Comparison of ENCODE assay signal across 1 cellular context in the genomic region with DNA sequence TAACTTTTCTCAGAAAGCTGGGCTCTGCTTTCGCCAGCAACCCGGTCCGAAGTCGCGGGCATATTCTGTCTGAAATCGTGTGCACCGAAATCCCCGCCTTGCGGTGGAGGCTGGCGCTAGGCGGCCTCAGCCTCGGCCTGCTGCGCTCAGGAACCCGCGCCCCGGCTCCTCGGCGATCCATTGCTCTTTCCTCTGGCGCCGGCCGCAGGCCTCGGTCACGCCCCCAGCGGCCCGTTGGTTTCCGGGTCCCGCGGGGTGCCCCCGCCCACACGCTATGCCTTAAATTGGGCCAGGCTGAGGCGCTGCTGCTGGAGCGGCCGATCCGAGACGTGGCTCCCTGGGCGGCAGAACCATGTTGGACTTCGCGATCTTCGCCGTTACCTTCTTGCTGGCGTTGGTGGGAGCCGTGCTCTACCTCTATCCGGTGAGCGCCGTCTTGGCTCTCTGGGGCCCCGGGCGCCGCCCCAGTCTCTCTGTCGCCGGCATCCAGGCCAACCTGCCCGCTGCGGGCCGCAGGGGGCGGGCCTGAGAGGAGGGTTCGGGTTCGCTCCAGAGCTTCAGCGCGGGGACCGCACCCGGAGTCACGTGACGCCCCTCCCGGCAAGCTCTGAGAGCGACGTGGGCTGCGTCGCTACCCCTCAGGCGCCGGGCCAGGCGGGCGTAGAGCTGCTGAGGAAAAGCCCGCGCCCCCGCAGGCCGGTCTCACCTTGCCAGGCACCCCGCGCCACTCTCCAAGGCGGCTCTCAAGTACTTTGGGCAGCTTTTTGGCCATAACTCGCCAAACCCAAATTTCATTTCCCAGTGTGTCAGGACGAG.
TF ChIP-seq lines count a peak whose summit lies in the region.

A gene with protein sequence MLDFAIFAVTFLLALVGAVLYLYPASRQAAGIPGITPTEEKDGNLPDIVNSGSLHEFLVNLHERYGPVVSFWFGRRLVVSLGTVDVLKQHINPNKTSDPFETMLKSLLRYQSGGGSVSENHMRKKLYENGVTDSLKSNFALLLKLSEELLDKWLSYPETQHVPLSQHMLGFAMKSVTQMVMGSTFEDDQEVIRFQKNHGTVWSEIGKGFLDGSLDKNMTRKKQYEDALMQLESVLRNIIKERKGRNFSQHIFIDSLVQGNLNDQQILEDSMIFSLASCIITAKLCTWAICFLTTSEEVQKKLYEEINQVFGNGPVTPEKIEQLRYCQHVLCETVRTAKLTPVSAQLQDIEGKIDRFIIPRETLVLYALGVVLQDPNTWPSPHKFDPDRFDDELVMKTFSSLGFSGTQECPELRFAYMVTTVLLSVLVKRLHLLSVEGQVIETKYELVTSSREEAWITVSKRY (plus strand): TSS at position 308 of the 816 bp plus-strand sequence. CDS start 45 bp downstream, at position 353.

TF ChIP-seq in K562, 482 proteins besides CTCF, POLR2A, EP300 and RAD21 (continued from another document and continues in another):
- TF ChIP-seq, protein P1, sequence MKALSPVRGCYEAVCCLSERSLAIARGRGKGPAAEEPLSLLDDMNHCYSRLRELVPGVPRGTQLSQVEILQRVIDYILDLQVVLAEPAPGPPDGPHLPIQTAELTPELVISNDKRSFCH (CRISPR knock-in tag; IDR thresholded peaks at IDR 0.05), result no peak
- TF ChIP-seq, protein P1 (tag; IDR thresholded peaks at IDR 0.05), result 0 out of 2 replicates have a peak, but pooled peaks have one; percentile 31
- peak; percentile 65 for TF ChIP-seq HCFC1 (IDR thresholded peaks at IDR 0.05; ENCODE audit: low read depth, low read length)
- no peak for TF ChIP-seq SMARCA5 (IDR thresholded peaks at IDR 0.05)
- TF ChIP-seq SETDB1 (IDR thresholded peaks at IDR 0.05; ENCODE audit: low read length), result no peak
- no peak for TF ChIP-seq DACH1 (IDR thresholded peaks at IDR 0.05; ENCODE audit: partially characterized antibody)
- no peak for TF ChIP-seq MEF2A (IDR thresholded peaks at IDR 0.05; ENCODE audit: control insufficient read depth, low read depth, low read length)
- no peak for TF ChIP-seq ZBTB8A (IDR thresholded peaks at IDR 0.05; ENCODE audit: partially characterized antibody)
- TF ChIP-seq CBFB (CRISPR knock-in tag; IDR thresholded peaks at IDR 0.05), result 0 out of 2 replicates have a peak, but pooled peaks have one; percentile 33
- TF ChIP-seq, protein P2, sequence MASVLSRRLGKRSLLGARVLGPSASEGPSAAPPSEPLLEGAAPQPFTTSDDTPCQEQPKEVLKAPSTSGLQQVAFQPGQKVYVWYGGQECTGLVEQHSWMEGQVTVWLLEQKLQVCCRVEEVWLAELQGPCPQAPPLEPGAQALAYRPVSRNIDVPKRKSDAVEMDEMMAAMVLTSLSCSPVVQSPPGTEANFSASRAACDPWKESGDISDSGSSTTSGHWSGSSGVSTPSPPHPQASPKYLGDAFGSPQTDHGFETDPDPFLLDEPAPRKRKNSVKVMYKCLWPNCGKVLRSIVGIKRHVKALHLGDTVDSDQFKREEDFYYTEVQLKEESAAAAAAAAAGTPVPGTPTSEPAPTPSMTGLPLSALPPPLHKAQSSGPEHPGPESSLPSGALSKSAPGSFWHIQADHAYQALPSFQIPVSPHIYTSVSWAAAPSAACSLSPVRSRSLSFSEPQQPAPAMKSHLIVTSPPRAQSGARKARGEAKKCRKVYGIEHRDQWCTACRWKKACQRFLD (CRISPR knock-in tag; IDR thresholded peaks at IDR 0.05), result peak; percentile 84; the same call in 1 of the 2 replicates
- TF ChIP-seq, protein P3, sequence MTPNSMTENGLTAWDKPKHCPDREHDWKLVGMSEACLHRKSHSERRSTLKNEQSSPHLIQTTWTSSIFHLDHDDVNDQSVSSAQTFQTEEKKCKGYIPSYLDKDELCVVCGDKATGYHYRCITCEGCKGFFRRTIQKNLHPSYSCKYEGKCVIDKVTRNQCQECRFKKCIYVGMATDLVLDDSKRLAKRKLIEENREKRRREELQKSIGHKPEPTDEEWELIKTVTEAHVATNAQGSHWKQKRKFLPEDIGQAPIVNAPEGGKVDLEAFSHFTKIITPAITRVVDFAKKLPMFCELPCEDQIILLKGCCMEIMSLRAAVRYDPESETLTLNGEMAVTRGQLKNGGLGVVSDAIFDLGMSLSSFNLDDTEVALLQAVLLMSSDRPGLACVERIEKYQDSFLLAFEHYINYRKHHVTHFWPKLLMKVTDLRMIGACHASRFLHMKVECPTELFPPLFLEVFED (CRISPR knock-in tag; conservative IDR thresholded peaks at IDR 0.05), result no peak
- TF ChIP-seq ZNF586 (CRISPR knock-in tag; conservative IDR thresholded peaks at IDR 0.05), result no peak
- TF ChIP-seq, protein P4, sequence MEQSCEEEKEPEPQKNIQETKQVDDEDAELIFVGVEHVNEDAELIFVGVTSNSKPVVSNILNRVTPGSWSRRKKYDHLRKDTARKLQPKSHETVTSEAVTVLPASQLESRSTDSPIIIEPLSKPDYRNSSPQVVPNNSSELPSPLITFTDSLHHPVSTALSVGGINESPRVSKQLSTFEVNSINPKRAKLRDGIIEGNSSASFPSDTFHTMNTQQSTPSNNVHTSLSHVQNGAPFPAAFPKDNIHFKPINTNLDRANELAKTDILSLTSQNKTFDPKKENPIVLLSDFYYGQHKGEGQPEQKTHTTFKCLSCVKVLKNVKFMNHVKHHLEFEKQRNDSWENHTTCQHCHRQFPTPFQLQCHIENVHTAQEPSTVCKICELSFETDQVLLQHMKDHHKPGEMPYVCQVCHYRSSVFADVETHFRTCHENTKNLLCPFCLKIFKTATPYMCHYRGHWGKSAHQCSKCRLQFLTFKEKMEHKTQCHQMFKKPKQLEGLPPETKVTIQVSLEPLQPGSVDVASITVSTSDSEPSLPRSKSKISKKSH (CRISPR knock-in tag; IDR thresholded peaks at IDR 0.05), result no peak
- no peak for TF ChIP-seq DMBX1 (CRISPR knock-in tag; IDR thresholded peaks at IDR 0.05; ENCODE audit: borderline replicate concordance)
- TF ChIP-seq GTF2E2 (tag; IDR thresholded peaks at IDR 0.05), result peak; percentile 60; the same call in 1 of the 2 replicates
- TF ChIP-seq HNRNPH1 (optimal IDR thresholded peaks at IDR 0.05; ENCODE audit: low read depth, low read length), result no peak
- peak; percentile 76 for TF ChIP-seq GABPA (tag; conservative IDR thresholded peaks at IDR 0.05; ENCODE audit: low read depth)
- TF ChIP-seq KLF1 (tag; IDR thresholded peaks at IDR 0.05), result peak; percentile 53; the same call in 1 of the 2 replicates
- no peak for TF ChIP-seq ILK (tag; IDR thresholded peaks at IDR 0.05; ENCODE audit: borderline replicate concordance, low read depth)
- TF ChIP-seq EGR1 (conservative IDR thresholded peaks at IDR 0.05), result peak; percentile 73
- no peak for TF ChIP-seq ZNF311 (CRISPR knock-in tag; IDR thresholded peaks at IDR 0.05)
- TF ChIP-seq ZNF445 (CRISPR knock-in tag; IDR thresholded peaks at IDR 0.05; ENCODE audit: low read depth), result no peak
- TF ChIP-seq RBM25 (IDR thresholded peaks at IDR 0.05; ENCODE audit: low read depth, low read length, severe bottlenecking), result peak; percentile 68
- no peak for TF ChIP-seq EHMT2 (IDR thresholded peaks at IDR 0.05)
- no peak for TF ChIP-seq SRSF9 (IDR thresholded peaks at IDR 0.05; ENCODE audit: borderline replicate concordance, low read depth, low read length)
- peak; percentile 43 for TF ChIP-seq PML (IDR thresholded peaks at IDR 0.05; ENCODE audit: low read length)
- no peak for TF ChIP-seq SRSF1 (IDR thresholded peaks at IDR 0.05; ENCODE audit: low read depth, low read length)
- TF ChIP-seq, protein P5, sequence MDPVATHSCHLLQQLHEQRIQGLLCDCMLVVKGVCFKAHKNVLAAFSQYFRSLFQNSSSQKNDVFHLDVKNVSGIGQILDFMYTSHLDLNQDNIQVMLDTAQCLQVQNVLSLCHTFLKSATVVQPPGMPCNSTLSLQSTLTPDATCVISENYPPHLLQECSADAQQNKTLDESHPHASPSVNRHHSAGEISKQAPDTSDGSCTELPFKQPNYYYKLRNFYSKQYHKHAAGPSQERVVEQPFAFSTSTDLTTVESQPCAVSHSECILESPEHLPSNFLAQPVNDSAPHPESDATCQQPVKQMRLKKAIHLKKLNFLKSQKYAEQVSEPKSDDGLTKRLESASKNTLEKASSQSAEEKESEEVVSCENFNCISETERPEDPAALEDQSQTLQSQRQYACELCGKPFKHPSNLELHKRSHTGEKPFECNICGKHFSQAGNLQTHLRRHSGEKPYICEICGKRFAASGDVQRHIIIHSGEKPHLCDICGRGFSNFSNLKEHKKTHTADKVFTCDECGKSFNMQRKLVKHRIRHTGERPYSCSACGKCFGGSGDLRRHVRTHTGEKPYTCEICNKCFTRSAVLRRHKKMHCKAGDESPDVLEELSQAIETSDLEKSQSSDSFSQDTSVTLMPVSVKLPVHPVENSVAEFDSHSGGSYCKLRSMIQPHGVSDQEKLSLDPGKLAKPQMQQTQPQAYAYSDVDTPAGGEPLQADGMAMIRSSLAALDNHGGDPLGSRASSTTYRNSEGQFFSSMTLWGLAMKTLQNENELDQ (CRISPR knock-in tag; IDR thresholded peaks at IDR 0.05; ENCODE audit: borderline replicate concordance), result no peak
- TF ChIP-seq NONO (IDR thresholded peaks at IDR 0.05; ENCODE audit: low read depth in 2 of 2, low read length in 1 of 2), result peak in 1 of 2 experiments; percentile 68; a peak in 2 of 4 replicates
- no peak for TF ChIP-seq ARID3A (IDR thresholded peaks at IDR 0.05; ENCODE audit: borderline replicate concordance, low read depth, low read length)
- TF ChIP-seq, protein P6, sequence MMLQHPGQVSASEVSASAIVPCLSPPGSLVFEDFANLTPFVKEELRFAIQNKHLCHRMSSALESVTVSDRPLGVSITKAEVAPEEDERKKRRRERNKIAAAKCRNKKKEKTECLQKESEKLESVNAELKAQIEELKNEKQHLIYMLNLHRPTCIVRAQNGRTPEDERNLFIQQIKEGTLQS (IDR thresholded peaks at IDR 0.05), result no peak
- TF ChIP-seq, protein P6 (CRISPR knock-in tag; conservative IDR thresholded peaks at IDR 0.05), result peak; percentile 69; the same call in 1 of the 2 replicates
- no peak for TF ChIP-seq IRF9 (tag; IDR thresholded peaks at IDR 0.05)
- no peak for TF ChIP-seq BDP1 (IDR thresholded peaks at IDR 0.05; ENCODE audit: insufficient read depth, insufficient read length)
- TF ChIP-seq POU5F1 (IDR thresholded peaks at IDR 0.05; ENCODE audit: borderline replicate concordance, low read depth, low read length, partially characterized antibody), result no peak
- peak; percentile 67; the same call in 1 of the 2 replicates for TF ChIP-seq FOXM1 (IDR thresholded peaks at IDR 0.05; ENCODE audit: low read depth)
- no peak for TF ChIP-seq FOXM1 (CRISPR knock-in tag; IDR thresholded peaks at IDR 0.05; ENCODE audit: low read depth)
- no peak for TF ChIP-seq FOS (IDR thresholded peaks at IDR 0.05; ENCODE audit: extremely low read depth, insufficient read length)
- TF ChIP-seq ZNF184 (CRISPR knock-in tag; IDR thresholded peaks at IDR 0.05), result no peak
- TF ChIP-seq, protein P7, sequence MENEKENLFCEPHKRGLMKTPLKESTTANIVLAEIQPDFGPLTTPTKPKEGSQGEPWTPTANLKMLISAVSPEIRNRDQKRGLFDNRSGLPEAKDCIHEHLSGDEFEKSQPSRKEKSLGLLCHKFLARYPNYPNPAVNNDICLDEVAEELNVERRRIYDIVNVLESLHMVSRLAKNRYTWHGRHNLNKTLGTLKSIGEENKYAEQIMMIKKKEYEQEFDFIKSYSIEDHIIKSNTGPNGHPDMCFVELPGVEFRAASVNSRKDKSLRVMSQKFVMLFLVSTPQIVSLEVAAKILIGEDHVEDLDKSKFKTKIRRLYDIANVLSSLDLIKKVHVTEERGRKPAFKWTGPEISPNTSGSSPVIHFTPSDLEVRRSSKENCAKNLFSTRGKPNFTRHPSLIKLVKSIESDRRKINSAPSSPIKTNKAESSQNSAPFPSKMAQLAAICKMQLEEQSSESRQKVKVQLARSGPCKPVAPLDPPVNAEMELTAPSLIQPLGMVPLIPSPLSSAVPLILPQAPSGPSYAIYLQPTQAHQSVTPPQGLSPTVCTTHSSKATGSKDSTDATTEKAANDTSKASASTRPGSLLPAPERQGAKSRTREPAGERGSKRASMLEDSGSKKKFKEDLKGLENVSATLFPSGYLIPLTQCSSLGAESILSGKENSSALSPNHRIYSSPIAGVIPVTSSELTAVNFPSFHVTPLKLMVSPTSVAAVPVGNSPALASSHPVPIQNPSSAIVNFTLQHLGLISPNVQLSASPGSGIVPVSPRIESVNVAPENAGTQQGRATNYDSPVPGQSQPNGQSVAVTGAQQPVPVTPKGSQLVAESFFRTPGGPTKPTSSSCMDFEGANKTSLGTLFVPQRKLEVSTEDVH (IDR thresholded peaks at IDR 0.05; ENCODE audit: low read depth, partially characterized antibody), result peak; percentile 71
- peak; percentile 80; the same call in 1 of the 2 replicates for TF ChIP-seq GABPB1 (CRISPR knock-in tag; IDR thresholded peaks at IDR 0.05)
- 0 out of 2 replicates have a peak, but pooled peaks have one; percentile 22 for TF ChIP-seq MYNN (IDR thresholded peaks at IDR 0.05)
- no peak for TF ChIP-seq MYNN (CRISPR knock-in tag; IDR thresholded peaks at IDR 0.05)
- no peak for TF ChIP-seq HES1 (IDR thresholded peaks at IDR 0.05; ENCODE audit: low read depth)
- TF ChIP-seq MTA2 (IDR thresholded peaks at IDR 0.05; ENCODE audit: low read depth), result no peak
- TF ChIP-seq TOE1 (IDR thresholded peaks at IDR 0.05; ENCODE audit: borderline replicate concordance), result peak; percentile 99
- TF ChIP-seq TOE1 (CRISPR knock-in tag; IDR thresholded peaks at IDR 0.05; ENCODE audit: borderline replicate concordance, low read depth), result no peak
